9 cellular contexts compared by ENCODE assay signal in the genomic region with DNA sequence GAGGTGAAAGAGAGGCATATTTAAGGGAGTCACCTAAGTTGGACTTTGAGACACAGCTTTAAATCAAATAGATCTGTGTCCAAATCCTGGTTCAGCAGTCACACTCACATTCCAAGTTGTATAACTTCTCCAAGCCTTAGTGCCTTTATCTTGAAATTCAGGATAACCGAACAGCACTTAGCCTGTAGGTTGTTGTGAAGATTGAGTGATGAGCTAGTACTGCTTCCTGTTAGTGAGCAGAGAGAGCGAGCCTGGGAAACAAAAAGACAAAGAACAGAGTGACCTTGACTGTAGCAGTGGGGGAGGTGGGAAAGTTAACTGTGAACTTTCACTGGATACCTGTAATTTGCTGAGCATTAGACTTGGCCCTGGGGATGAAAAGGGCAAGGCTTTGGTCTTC. TPM values are rescaled to one million over a fixed set of nuclear protein-coding genes. Genes with fewer than 3 reads are reported as not detected.
DNase-seq lines count a peak whose midpoint lies in the region; ATAC-seq and TF ChIP-seq lines count a peak whose summit lies in the region.
"Had no signal": no experiment of that assay in that cellular context is flagged by ENCODE, and none has a peak within 500 bp of the region (broad histone marks: within the 10 kb centered on the region; RNA-seq: fewer than 3 reads in every experiment).

No MANE protein-coding gene starts in this region.

- peak in 1 of 3 donors; percentile 37 for DNase-seq in CD4-positive, CD25-positive, alpha-beta regulatory T cell
- DNase-seq in IMR-90 (no peak), mesenchymal stem cell (peak; percentile 59), ascending aorta (ENCODE audit: low spot score in 2 of 2) (no peak), SHP77 (lab: John Stamatoyannopoulos, UW) (no peak)
- no peak for DNase-seq in stimulated activated CD4-positive, alpha-beta T cell treated with anti-CD3 and anti-CD28 coated beads, Interleukin-4, amount 100 ng/mL, for 4 hours
- DNase-seq in stimulated activated CD4-positive, alpha-beta T cell treated with anti-CD3 and anti-CD28 coated beads, Interleukin-2, amount 100 ng/mL, for 24 hours = no peak

- H4K5ac ChIP-seq in IMR-90 (ENCODE audit: low read depth, low read length) = no peak overlapping the region

- H2BK20ac ChIP-seq in IMR-90 (ENCODE audit: low read depth, low read length) = no peak overlapping the region

- intact Hi-C loops in IMR-90 (cut with micrococcal nuclease) = no loop called here
- intact Hi-C loops in dendritic cell treated with granulocyte-macrophage colony-stimulating factor and Interleukin-4, amounts not matched to agents 40 ng/mL and 50 ng/mL, for 4 days (cut with micrococcal nuclease) = no loop called here
- intact Hi-C loops in ascending aorta (cut with DNase I) = no loop called here

- TF ChIP-seq CTCF in IMR-90 (conservative IDR thresholded peaks at IDR 0.05; ENCODE audit: low read depth, low read length) = no peak
- TF ChIP-seq CTCF in ascending aorta (IDR thresholded peaks at IDR 0.05) = no peak

- H3K79me1 ChIP-seq in IMR-90 (ENCODE audit: low read depth in 1 of 2, low read length in 2 of 2) (peaks cover 21 to 74% of the 10 kb centered on the region in 2 experiments), mesenchymal stem cell (replicated peaks; ENCODE audit: low read length, poor library complexity, severe bottlenecking) (peaks cover 18% of the 10 kb centered on the region)

- H3K27ac Mint-ChIP-seq in CD4-positive, CD25-positive, alpha-beta regulatory T cell = peak overlapping the region; percentile 29 to 97 (median 71)
- H3K27ac Mint-ChIP-seq in dendritic cell treated with granulocyte-macrophage colony-stimulating factor and Interleukin-4, amounts not matched to agents 40 ng/mL and 50 ng/mL, for 4 days = peak overlapping the region; percentile 37

- peaks cover 19 to 62% (median 53%) of the 10 kb centered on the region in 4 donors for H3K4me1 Mint-ChIP-seq in CD4-positive, CD25-positive, alpha-beta regulatory T cell
- peaks cover 53% of the 10 kb centered on the region for H3K4me1 Mint-ChIP-seq in dendritic cell treated with granulocyte-macrophage colony-stimulating factor and Interleukin-4, amounts not matched to agents 40 ng/mL and 50 ng/mL, for 4 days (ENCODE audit: low read depth)

- H2AK5ac ChIP-seq in IMR-90 (ENCODE audit: low read depth, low read length) = 0 out of 2 replicates have a peak overlapping the region, but pooled peaks have one; percentile 2
- no peak overlapping the region for H2AK5ac ChIP-seq in mesenchymal stem cell (ENCODE audit: low read length, severe bottlenecking)

- no peak overlapping the region for H3K4ac ChIP-seq in IMR-90 (ENCODE audit: low read depth, low read length)
- H3K4ac ChIP-seq in mesenchymal stem cell (ENCODE audit: low read depth in 1 of 2, low read length in 2 of 2) = no peak overlapping the region

- peak; percentile 57 to 66 for ATAC-seq in CD4-positive, CD25-positive, alpha-beta regulatory T cell (ENCODE audit: low read depth in 2 of 2)
- peak; percentile 44 for ATAC-seq in IMR-90 (ENCODE audit: low read depth)

- POLR2A ChIA-PET in IMR-90 (lab: Charles Lee; ENCODE audit: unreplicated experiment) = interaction anchor here (0.6 kb wide), 1 partner anchor 65 kb away, joined by 4 read pairs; the partner anchor contains the start of gene SQSTM1

- H2BK5ac ChIP-seq in IMR-90 (ENCODE audit: low read depth, low read length, poor library complexity, severe bottlenecking) = no peak overlapping the region
- no peak overlapping the region for H2BK5ac ChIP-seq in mesenchymal stem cell (ENCODE audit: low read depth, low read length, poor library complexity, severe bottlenecking)

- peaks cover 43% of the 10 kb centered on the region for H3K4me1 ChIP-seq in CD4-positive, CD25-positive, alpha-beta regulatory T cell (ENCODE audit: control insufficient read depth, insufficient read depth, low read length, poor library complexity, severe bottlenecking)
- H3K4me1 ChIP-seq in IMR-90 (ENCODE audit: control insufficient read depth, insufficient read depth, low read length) (peaks cover 6% of the 10 kb centered on the region), mesenchymal stem cell (ENCODE audit: control insufficient read depth, insufficient read depth, low read depth, low read length) (peaks cover 11% of the 10 kb centered on the region), ascending aorta (peaks cover 0 to 11% of the 10 kb centered on the region in 2 donors)

- H3K27me3 Mint-ChIP-seq in CD4-positive, CD25-positive, alpha-beta regulatory T cell = no peaks in the 10 kb centered on the region
- H3K27me3 Mint-ChIP-seq in dendritic cell treated with granulocyte-macrophage colony-stimulating factor and Interleukin-4, amounts not matched to agents 40 ng/mL and 50 ng/mL, for 4 days = no peaks in the 10 kb centered on the region

- peaks cover 7% of the 10 kb centered on the region for H3K36me3 Mint-ChIP-seq in CD4-positive, CD25-positive, alpha-beta regulatory T cell
- peaks cover 23% of the 10 kb centered on the region for H3K36me3 Mint-ChIP-seq in dendritic cell treated with granulocyte-macrophage colony-stimulating factor and Interleukin-4, amounts not matched to agents 40 ng/mL and 50 ng/mL, for 4 days (ENCODE audit: low read depth)

- H2BK120ac ChIP-seq in IMR-90 (ENCODE audit: low read depth, low read length) (no peak overlapping the region), mesenchymal stem cell (ENCODE audit: low read depth, low read length) (no peak overlapping the region)

- H2BK15ac ChIP-seq in IMR-90 (ENCODE audit: low read depth, low read length) = no peak overlapping the region
- H2BK15ac ChIP-seq in mesenchymal stem cell (ENCODE audit: low read depth, poor library complexity, severe bottlenecking) = peak overlapping the region; percentile 40

- H3K4me2 ChIP-seq in IMR-90 (ENCODE audit: low read depth, low read length) = 0 out of 2 replicates have a peak overlapping the region, but pooled peaks have one; percentile 50
- no peak overlapping the region for H3K4me2 ChIP-seq in mesenchymal stem cell (ENCODE audit: low read length, poor library complexity, severe bottlenecking)

- H3K9me3 Mint-ChIP-seq in CD4-positive, CD25-positive, alpha-beta regulatory T cell = no peaks in the 10 kb centered on the region
- no peaks in the 10 kb centered on the region for H3K9me3 Mint-ChIP-seq in dendritic cell treated with granulocyte-macrophage colony-stimulating factor and Interleukin-4, amounts not matched to agents 40 ng/mL and 50 ng/mL, for 4 days

- no peak for TF ChIP-seq RAD21 in IMR-90 (IDR thresholded peaks at IDR 0.05; ENCODE audit: low read length)

- H4K8ac ChIP-seq in IMR-90 (ENCODE audit: low read depth in 2 of 2, low read length in 2 of 2) (no peak overlapping the region), mesenchymal stem cell (ENCODE audit: low read length) (no peak overlapping the region)

- peaks cover 13% of the 10 kb centered on the region for H3K9me1 ChIP-seq in IMR-90 (ENCODE audit: insufficient read depth, low read length)

- H3K27ac ChIP-seq in CD4-positive, CD25-positive, alpha-beta regulatory T cell (ENCODE audit: insufficient read depth, low read length, poor library complexity, severe bottlenecking) = peak overlapping the region; percentile 16
- no peak overlapping the region for H3K27ac ChIP-seq in IMR-90 (ENCODE audit: insufficient read depth, low read length)
- H3K27ac ChIP-seq in mesenchymal stem cell (ENCODE audit: low read length, poor library complexity, severe bottlenecking) = no peak overlapping the region
- no peak overlapping the region for H3K27ac ChIP-seq in ascending aorta
- H3K27ac ChIP-seq: thoracic aorta had no signal

- H2BK12ac ChIP-seq in mesenchymal stem cell (ENCODE audit: low read length in 2 of 2) = no peak overlapping the region

- dilution Hi-C loops in IMR-90 (cut with HindIII; ENCODE audit: low sequenced_read_pairs, unreplicated experiment) = no loop called here

- no peaks in the 10 kb centered on the region for H3K9me3 ChIP-seq in CD4-positive, CD25-positive, alpha-beta regulatory T cell (ENCODE audit: control insufficient read depth in 2 of 2, low read length in 2 of 2)
- H3K9me3 ChIP-seq in IMR-90 (ENCODE audit: control insufficient read depth, insufficient read depth, low read length) (no peaks in the 10 kb centered on the region), mesenchymal stem cell (ENCODE audit: control insufficient read depth, low read length) (no peaks in the 10 kb centered on the region), ascending aorta (no peaks in the 10 kb centered on the region)
- H3K9me3 ChIP-seq: thoracic aorta had no signal

- TF ChIP-seq POLR2A in IMR-90 (IDR thresholded peaks at IDR 0.05; ENCODE audit: low read depth, low read length) = no peak

- CTCF ChIA-PET in IMR-90 (lab: Yijun Ruan, JAX) = interaction anchor here (0.6 to 1.6 kb wide), 3 partner anchors 8 to 287 kb away, joined by 3 to 4 read pairs (median 3); no protein-coding TSS in a partner anchor

- H3K9ac ChIP-seq in IMR-90 (ENCODE audit: low read depth, low read length) = no peak overlapping the region
- no peak overlapping the region for H3K9ac ChIP-seq in mesenchymal stem cell (ENCODE audit: low read length)

- no peak overlapping the region for H3K56ac ChIP-seq in IMR-90 (ENCODE audit: extremely low read depth, insufficient read depth, low read length)

- peak overlapping the region; percentile 54 for H3K4me3 ChIP-seq in CD4-positive, CD25-positive, alpha-beta regulatory T cell (ENCODE audit: low read depth, low read length)
- H3K4me3 ChIP-seq in IMR-90 (ENCODE audit: insufficient read depth, low read depth, low read length) (no peak overlapping the region), mesenchymal stem cell (ENCODE audit: insufficient read depth in 1 of 2, low read depth in 1 of 2, low read length in 2 of 2) (no peak overlapping the region), ascending aorta (no peak overlapping the region)
- H3K4me3 ChIP-seq: thoracic aorta had no signal

- no peak overlapping the region for H4K91ac ChIP-seq in IMR-90 (ENCODE audit: insufficient read depth, low read depth, low read length)
- H4K91ac ChIP-seq in mesenchymal stem cell (ENCODE audit: low read length) = no peak overlapping the region

- H3K23ac ChIP-seq in IMR-90 (ENCODE audit: low read depth, low read length) (peak overlapping the region; percentile 54), mesenchymal stem cell (ENCODE audit: low read length in 2 of 2) (no peak overlapping the region)

- no TSS peak for BruUV-seq in IMR-90 (replicated peaks; lab: Mats Ljungman, UMichigan)

- no peak overlapping the region for H3K14ac ChIP-seq in IMR-90 (replicated peaks; ENCODE audit: low read depth, low read length)
- no peak overlapping the region for H3K14ac ChIP-seq in mesenchymal stem cell (ENCODE audit: low read length in 2 of 2)

- no CpG with 5 or more reads among the region's 2 CpGs for WGBS in IMR-90 (ENCODE audit: extremely low coverage in 2 of 2, insufficient read length in 1 of 2), 2 experiments
- WGBS in mesenchymal stem cell = 28% methylated on average over 2 of the region's 2 CpGs

- H3K18ac ChIP-seq in IMR-90 (ENCODE audit: low read depth, low read length) (no peak overlapping the region), mesenchymal stem cell (ENCODE audit: low read depth in 1 of 2, low read length in 2 of 2) (no peak overlapping the region)

- H3K36me3 ChIP-seq in CD4-positive, CD25-positive, alpha-beta regulatory T cell (ENCODE audit: control insufficient read depth, insufficient read depth, low read length) = peaks cover 3% of the 10 kb centered on the region
- H3K36me3 ChIP-seq in IMR-90 (ENCODE audit: control insufficient read depth, insufficient read depth, low read length) (peaks cover 3% of the 10 kb centered on the region), mesenchymal stem cell (ENCODE audit: control insufficient read depth in 1 of 2, insufficient read depth in 2 of 2, low read depth in 1 of 2, low read length in 2 of 2) (peaks cover 6% of the 10 kb centered on the region in 2 experiments), ascending aorta (no peaks in the 10 kb centered on the region)
- H3K36me3 ChIP-seq: thoracic aorta had no signal

- in situ Hi-C loops in IMR-90 (cut with MboI; ENCODE audit: low sequenced_read_pairs) = no loop called here

- H3K27me3 ChIP-seq in CD4-positive, CD25-positive, alpha-beta regulatory T cell (ENCODE audit: control insufficient read depth, insufficient read depth, low read length) = no peaks in the 10 kb centered on the region
- no peaks in the 10 kb centered on the region for H3K27me3 ChIP-seq in IMR-90 (ENCODE audit: control insufficient read depth, insufficient read depth, low read length)
- no peaks in the 10 kb centered on the region for H3K27me3 ChIP-seq in mesenchymal stem cell (ENCODE audit: control insufficient read depth in 1 of 2, insufficient read depth in 1 of 2, low read length in 2 of 2)
- H3K27me3 ChIP-seq in ascending aorta = no peaks in the 10 kb centered on the region

- H2AFZ ChIP-seq in IMR-90 (replicated peaks; ENCODE audit: low read length, poor library complexity) = no peak overlapping the region
- no peak overlapping the region for H2AFZ ChIP-seq in mesenchymal stem cell (ENCODE audit: low read depth, low read length)

- peaks cover 84% of the 10 kb centered on the region for H4K20me1 ChIP-seq in IMR-90 (ENCODE audit: insufficient read depth, low read length)

- H2AK9ac ChIP-seq in IMR-90 (replicated peaks; ENCODE audit: low read depth, low read length, poor library complexity) = no peak overlapping the region

- peak overlapping the region; percentile 6 to 58 (median 34) for H3K4me3 Mint-ChIP-seq in CD4-positive, CD25-positive, alpha-beta regulatory T cell
- H3K4me3 Mint-ChIP-seq in dendritic cell treated with granulocyte-macrophage colony-stimulating factor and Interleukin-4, amounts not matched to agents 40 ng/mL and 50 ng/mL, for 4 days = no peak overlapping the region

RNA-seq across cellular contexts. Expression of gene MAML1, which starts 22.4 kb away (rescaled TPM):
- total RNA-seq in CD4-positive, CD25-positive, alpha-beta regulatory T cell = 39.5 TPM
- 1 to 10 TPM; 2.8 to 4.9 (median 3.8) TPM for polyA plus RNA-seq in CD4-positive, CD25-positive, alpha-beta regulatory T cell
- total RNA-seq in IMR-90 (2012; rRNA removed) (4.7 TPM in 2 replicates), ascending aorta (42.6 TPM)
- 10.2 and 20.4 TPM in 2 replicates for polyA plus RNA-seq in IMR-90 (2012; rRNA removed)
- polyA plus RNA-seq in IMR-90 (2012; cell fraction: cytosol; rRNA removed) = 4.5 and 7.3 TPM in 2 replicates
- 13.3 and 15.0 TPM in 2 replicates for polyA plus RNA-seq in IMR-90 (2012; cell fraction: nucleus; rRNA removed; ENCODE audit: low replicate concordance)
- 19.0 TPM for polyA plus RNA-seq in mesenchymal stem cell (2013, experiment 1 of 2)
- 20.0 TPM for polyA plus RNA-seq in mesenchymal stem cell (2013, experiment 2 of 2)

RNA-seq across cellular contexts. Expression of gene LTC4S, which starts 38.8 kb away (rescaled TPM):
- total RNA-seq in CD4-positive, CD25-positive, alpha-beta regulatory T cell = 2.8 TPM
- polyA plus RNA-seq in CD4-positive, CD25-positive, alpha-beta regulatory T cell = 1 to 10 TPM in 2 of 4 donors, under 1 TPM in 2; 0.48 to 4.3 (median 1.3) TPM
- total RNA-seq in IMR-90 (2012; rRNA removed) = not detected in 2 replicates
- 0.72 and 1.9 TPM in 2 replicates for polyA plus RNA-seq in IMR-90 (2012; rRNA removed)
- 1.3 and 3.2 TPM in 2 replicates for polyA plus RNA-seq in IMR-90 (2012; cell fraction: cytosol; rRNA removed)
- polyA plus RNA-seq in IMR-90 (2012; cell fraction: nucleus; rRNA removed; ENCODE audit: low replicate concordance) = 2.3 and 12.6 TPM in 2 replicates
- 0.22 TPM for polyA plus RNA-seq in mesenchymal stem cell (2013, experiment 1 of 2)
- polyA plus RNA-seq in mesenchymal stem cell (2013, experiment 2 of 2) = 0.29 TPM
- total RNA-seq in ascending aorta = 91.7 TPM

RNA-seq across cellular contexts. Expression of gene MGAT4B, which starts 51.6 kb away (rescaled TPM):
- 134 TPM for total RNA-seq in CD4-positive, CD25-positive, alpha-beta regulatory T cell
- polyA plus RNA-seq in CD4-positive, CD25-positive, alpha-beta regulatory T cell = 10 to 100 TPM; 11.9 to 18.0 (median 13.8) TPM
- total RNA-seq in IMR-90 (2012; rRNA removed) (53.9 and 73.7 TPM in 2 replicates), ascending aorta (207 TPM)
- 155 and 164 TPM in 2 replicates for polyA plus RNA-seq in IMR-90 (2012; rRNA removed)
- 148 and 266 TPM in 2 replicates for polyA plus RNA-seq in IMR-90 (2012; cell fraction: cytosol; rRNA removed)
- polyA plus RNA-seq in IMR-90 (2012; cell fraction: nucleus; rRNA removed; ENCODE audit: low replicate concordance) = 388 and 999 TPM in 2 replicates
- polyA plus RNA-seq in mesenchymal stem cell (2013, experiment 1 of 2) = 182 TPM
- 176 TPM for polyA plus RNA-seq in mesenchymal stem cell (2013, experiment 2 of 2)

RNA-seq across cellular contexts. Expression of gene CANX, which starts 56.3 kb away (rescaled TPM):
- total RNA-seq in CD4-positive, CD25-positive, alpha-beta regulatory T cell = 180 TPM
- 100 to 1,000 TPM; 190 to 205 (median 199) TPM for polyA plus RNA-seq in CD4-positive, CD25-positive, alpha-beta regulatory T cell
- 345 and 552 TPM in 2 replicates for total RNA-seq in IMR-90 (2012; rRNA removed)
- 216 and 233 TPM in 2 replicates for polyA plus RNA-seq in IMR-90 (2012; rRNA removed)
- polyA plus RNA-seq in IMR-90 (2012; cell fraction: cytosol; rRNA removed) = 37.1 and 61.3 TPM in 2 replicates
- 10.6 and 62.2 TPM in 2 replicates for polyA plus RNA-seq in IMR-90 (2012; cell fraction: nucleus; rRNA removed; ENCODE audit: low replicate concordance)
- 661 TPM for polyA plus RNA-seq in mesenchymal stem cell (2013, experiment 1 of 2)
- polyA plus RNA-seq in mesenchymal stem cell (2013, experiment 2 of 2) = 646 TPM
- total RNA-seq in ascending aorta = 214 TPM

Comparison
In these comparisons a context has a peak if more than half of its experiments do, and no peak if none do; other contexts are left out.
1. RNA of gene LTC4S, which starts 38.8 kb away (total RNA-seq): 91.7 TPM in ascending aorta (single experiment); 2.8 TPM in CD4-positive, CD25-positive, alpha-beta regulatory T cell (single experiment) and not detected in IMR-90; every median in the first group is over 10 times any median in the second.